Comparison of ENCODE assay signal across 20 cellular contexts in the genomic region with DNA sequence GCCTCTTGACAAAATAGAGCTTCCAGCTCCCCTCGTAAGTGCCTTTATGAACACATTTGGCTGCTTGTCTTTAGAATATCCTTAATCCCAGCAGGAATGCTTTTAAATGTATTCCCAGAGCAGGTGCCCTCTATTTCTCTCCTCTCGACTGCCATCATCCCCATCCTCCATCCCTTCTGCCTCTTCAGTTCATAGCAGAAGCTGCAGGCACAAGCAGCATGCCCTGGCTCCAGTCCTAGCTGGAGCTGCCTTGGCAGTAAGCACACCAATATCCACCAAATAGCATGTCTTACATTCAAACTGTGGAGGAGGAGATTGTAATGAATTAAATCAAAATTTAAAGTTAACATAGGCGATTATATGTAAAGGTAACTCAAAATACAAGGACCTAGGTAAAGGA.
"Had no signal": no experiment of that assay in that cellular context is flagged by ENCODE, and none has a peak within 500 bp of the region (broad histone marks: within the 10 kb centered on the region; RNA-seq: fewer than 3 reads in every experiment).

No MANE protein-coding gene starts in this region.

- DNase-seq: activated CD4-positive, alpha-beta T cell treated with anti-CD3 and anti-CD28 coated beads, Interleukin-2, amount 50 U/mL, for 1 hour; activated CD8-positive, alpha-beta memory T cell treated with anti-CD3 and anti-CD28 coated beads for 24 hours; activated naive CD8-positive, alpha-beta T cell treated with anti-CD3 and anti-CD28 coated beads, Interleukin-2, amount 10 ng/mL, durations not matched to agents 7 days and 5 days; central memory CD4-positive, alpha-beta T cell; effector CD8-positive, alpha-beta T cell; esophagus squamous epithelium; hypothalamus; kidney glomerular epithelial cell; occipital lobe; right lobe of liver; stimulated activated CD4-positive, alpha-beta T cell treated with anti-CD3 and anti-CD28 coated beads, Interleukin-4, amount 100 ng/mL, for 4 hours; stimulated activated CD8-positive, alpha-beta memory T cell treated with anti-CD3 and anti-CD28 coated beads, Interleukin-4, amount 100 ng/mL, for 48 hours had no signal

- H3K4me3 ChIP-seq: esophagus squamous epithelium, right lobe of liver, smooth muscle cell had no signal

- H3K27me3 Mint-ChIP-seq: brain; natural killer cell treated with Interleukin-12 subunit alpha and Interleukin-12 subunit beta and Interleukin-15 and Interleukin-18, amount 100 ng/mL, for 72 hours; progenitor cell of endocrine pancreas; stimulated activated naive CD8-positive, alpha-beta T cell treated with anti-CD3 and anti-CD28 coated beads, Interleukin-15, Interleukin-2, amounts not matched to agents 100 ng/mL and 50 ng/mL, for 24 hours had no signal

- H3K4me1 Mint-ChIP-seq: activated naive CD8-positive, alpha-beta T cell treated with anti-CD3 and anti-CD28 coated beads, Interleukin-2, amount 10 ng/mL, durations not matched to agents 7 days and 5 days had no signal

- ATAC-seq: natural killer cell treated with Interleukin-12 subunit alpha and Interleukin-12 subunit beta and Interleukin-15 and Interleukin-18, amount 100 ng/mL, for 72 hours; right lobe of liver had no signal

- H3K4me3 Mint-ChIP-seq: activated naive CD8-positive, alpha-beta T cell treated with anti-CD3 and anti-CD28 coated beads, Interleukin-2, amount 10 ng/mL, durations not matched to agents 7 days and 5 days; activated T-helper 1 cell treated with anti-CD3 and anti-CD28 coated beads, Interleukin-12 subunit alpha, Interleukin-12 subunit beta, Interleukin-2, Interleukin-4 antibody, amounts not matched to agents 30 ng/mL and 10 ng/mL and 1 ng/mL, durations not matched to agents 14 hours and 24 hours and 36 hours; natural killer cell treated with Interleukin-12 subunit alpha and Interleukin-12 subunit beta and Interleukin-15 and Interleukin-18, amount 100 ng/mL, for 72 hours; stimulated activated naive CD8-positive, alpha-beta T cell treated with anti-CD3 and anti-CD28 coated beads, Interleukin-15, Interleukin-2, amounts not matched to agents 100 ng/mL and 50 ng/mL, for 24 hours; T-helper 2 cell treated with Interferon-gamma antibody and Interleukin-4, amounts not matched to agents 5 μg/mL and 100 μg/mL, for 36 hours; type B pancreatic cell had no signal

- H3K9me3 Mint-ChIP-seq: activated naive CD8-positive, alpha-beta T cell treated with anti-CD3 and anti-CD28 coated beads, Interleukin-2, amount 10 ng/mL, durations not matched to agents 7 days and 5 days; activated T-helper 1 cell treated with anti-CD3 and anti-CD28 coated beads, Interleukin-12 subunit alpha, Interleukin-12 subunit beta, Interleukin-2, Interleukin-4 antibody, amounts not matched to agents 30 ng/mL and 10 ng/mL and 1 ng/mL, durations not matched to agents 14 hours and 24 hours and 36 hours; stimulated activated naive CD8-positive, alpha-beta T cell treated with anti-CD3 and anti-CD28 coated beads, Interleukin-15, Interleukin-2, amounts not matched to agents 100 ng/mL and 50 ng/mL, for 24 hours; T-helper 2 cell treated with Interferon-gamma antibody and Interleukin-4, amounts not matched to agents 5 μg/mL and 100 μg/mL, for 36 hours had no signal

- H3K36me3 Mint-ChIP-seq: activated naive CD8-positive, alpha-beta T cell treated with anti-CD3 and anti-CD28 coated beads, Interleukin-2, amount 10 ng/mL, durations not matched to agents 7 days and 5 days; brain; natural killer cell treated with Interleukin-12 subunit alpha and Interleukin-12 subunit beta and Interleukin-15 and Interleukin-18, amount 100 ng/mL, for 72 hours; type B pancreatic cell had no signal

- H3K27ac Mint-ChIP-seq: activated naive CD8-positive, alpha-beta T cell treated with anti-CD3 and anti-CD28 coated beads, Interleukin-2, amount 10 ng/mL, durations not matched to agents 7 days and 5 days; activated T-helper 1 cell treated with anti-CD3 and anti-CD28 coated beads, Interleukin-12 subunit alpha, Interleukin-12 subunit beta, Interleukin-2, Interleukin-4 antibody, amounts not matched to agents 30 ng/mL and 10 ng/mL and 1 ng/mL, durations not matched to agents 14 hours and 24 hours and 36 hours; natural killer cell treated with Interleukin-12 subunit alpha and Interleukin-12 subunit beta and Interleukin-15 and Interleukin-18, amount 100 ng/mL, for 72 hours; progenitor cell of endocrine pancreas; stimulated activated naive CD8-positive, alpha-beta T cell treated with anti-CD3 and anti-CD28 coated beads, Interleukin-15, Interleukin-2, amounts not matched to agents 100 ng/mL and 50 ng/mL, for 24 hours; T-helper 2 cell treated with Interferon-gamma antibody and Interleukin-4, amounts not matched to agents 5 μg/mL and 100 μg/mL, for 36 hours; type B pancreatic cell had no signal
